Comparison of ENCODE assay signal across 8 cellular contexts in genomic region chr11:121112498-121113455, GRCh38.
DNase-seq lines count a peak whose midpoint lies in the region; ATAC-seq and TF ChIP-seq lines count a peak whose summit lies in the region.

No MANE protein-coding gene starts in this region.

- TF ChIP-seq CTCF in AG10803 (conservative IDR thresholded peaks at IDR 0.05; ENCODE audit: low read length) (peak; percentile 65), GM13976 (IDR thresholded peaks at IDR 0.05; ENCODE audit: borderline replicate concordance, control extremely low read depth, extremely low read depth, insufficient read depth, missing control alignments) (peak; percentile 35), NB4 (IDR thresholded peaks at IDR 0.05; ENCODE audit: low read depth, low read length) (peak; percentile 47)

- H3K4me3 ChIP-seq in AG10803 (ENCODE audit: low read length) (no peak overlapping the region), NB4 (ENCODE audit: low read depth, low read length) (no peak overlapping the region)

- TF ChIP-seq POLR2A in NB4 (IDR thresholded peaks at IDR 0.05; ENCODE audit: extremely low read depth, insufficient read length), result no peak

- ATAC-seq in SK-N-SH treated with all-trans-retinoic acid at 6 μM for 48 hours (peak; percentile 96), HG03108 (IDR thresholded peaks at IDR 0.05; ENCODE audit: unreplicated experiment) (no peak)

- in situ Hi-C loops in GM13976 (cut with MboI; ENCODE audit: low sequenced_read_pairs, unreplicated experiment), result loop anchor here (25.0 kb wide), 1 partner anchor 600 kb away; the partner anchor contains the start of gene GRIK4

- DNase-seq in AG10803 (ENCODE audit: low read depth), result peak; percentile 63
- DNase-seq in GM13976 (ENCODE audit: low spot score), result peak; percentile 76
- peak; percentile 69 for DNase-seq in NB4 (ENCODE audit: low read depth)
- peak; percentile 54 for DNase-seq in cerebellar cortex (ENCODE audit: low spot score)
- DNase-seq in left kidney (ENCODE audit: low read depth, low spot score), result peak; percentile 83
- peak; percentile 8 to 27 (median 15) for DNase-seq in stimulated activated CD4-positive, alpha-beta T cell treated with anti-CD3 and anti-CD28 coated beads, TNF-alpha, amount 100 ng/mL, for 48 hours (ENCODE audit: low read depth in 3 of 3)

TF ChIP-seq in SK-N-SH treated with all-trans-retinoic acid at 6 μM for 48 hours, 23 proteins besides CTCF, POLR2A, EP300 and RAD21:
- TF ChIP-seq ESRRG (CRISPR knock-in tag; IDR thresholded peaks at IDR 0.05) (no peak), ZNF565 (CRISPR knock-in tag; conservative IDR thresholded peaks at IDR 0.05; ENCODE audit: low read depth) (no peak)
- TF ChIP-seq, protein P1, sequence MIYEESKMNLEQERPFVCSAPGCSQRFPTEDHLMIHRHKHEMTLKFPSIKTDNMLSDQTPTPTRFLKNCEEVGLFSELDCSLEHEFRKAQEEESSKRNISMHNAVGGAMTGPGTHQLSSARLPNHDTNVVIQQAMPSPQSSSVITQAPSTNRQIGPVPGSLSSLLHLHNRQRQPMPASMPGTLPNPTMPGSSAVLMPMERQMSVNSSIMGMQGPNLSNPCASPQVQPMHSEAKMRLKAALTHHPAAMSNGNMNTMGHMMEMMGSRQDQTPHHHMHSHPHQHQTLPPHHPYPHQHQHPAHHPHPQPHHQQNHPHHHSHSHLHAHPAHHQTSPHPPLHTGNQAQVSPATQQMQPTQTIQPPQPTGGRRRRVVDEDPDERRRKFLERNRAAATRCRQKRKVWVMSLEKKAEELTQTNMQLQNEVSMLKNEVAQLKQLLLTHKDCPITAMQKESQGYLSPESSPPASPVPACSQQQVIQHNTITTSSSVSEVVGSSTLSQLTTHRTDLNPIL (CRISPR knock-in tag; IDR thresholded peaks at IDR 0.05; ENCODE audit: low read depth), result no peak

Comparison
In these comparisons a context has a peak if more than half of its experiments do, and no peak if none do; other contexts are left out.
1. DNase-seq: peak in every context shown above with its lines; median percentile 83 in left kidney; 76 in GM13976; 69 in NB4; 63 in AG10803; 54 in cerebellar cortex; 15 in stimulated activated CD4-positive, alpha-beta T cell treated with anti-CD3 and anti-CD28 coated beads, TNF-alpha, amount 100 ng/mL, for 48 hours.